1 cellular context compared by ENCODE assay signal in genomic region chr12:1576410-1577240, GRCh38.
TF ChIP-seq lines count a peak whose summit lies in the region.

No MANE protein-coding gene starts in this region.

TF ChIP-seq in K562, 482 proteins besides CTCF, POLR2A, EP300 and RAD21 (continued from another document and continues in another):
- TF ChIP-seq CBX5 (IDR thresholded peaks at IDR 0.05; ENCODE audit: borderline replicate concordance, low read depth) (no peak), ERF (CRISPR knock-in tag; IDR thresholded peaks at IDR 0.05) (no peak), NCOA6 (IDR thresholded peaks at IDR 0.05) (no peak), ZNF274 (IDR thresholded peaks at IDR 0.05; ENCODE audit: borderline replicate concordance, low read depth, low read length) (no peak), THRAP3 (IDR thresholded peaks at IDR 0.05; ENCODE audit: borderline replicate concordance) (no peak), ZKSCAN3 (CRISPR knock-in tag; IDR thresholded peaks at IDR 0.05) (no peak), SOX6 (IDR thresholded peaks at IDR 0.05) (peak; percentile 66; the same call in 1 of the 2 replicates), ASH1L (IDR thresholded peaks at IDR 0.05; ENCODE audit: borderline replicate concordance, low read depth, partially characterized antibody) (no peak), MTA2 (IDR thresholded peaks at IDR 0.05; ENCODE audit: low read depth) (0 out of 2 replicates have a peak, but pooled peaks have one; percentile 23), HSF4 (CRISPR knock-in tag; IDR thresholded peaks at IDR 0.05; ENCODE audit: borderline replicate concordance) (no peak), CREB3L1 (IDR thresholded peaks at IDR 0.05; ENCODE audit: borderline replicate concordance, low read depth) (no peak), SRF (CRISPR knock-in tag; IDR thresholded peaks at IDR 0.05) (no peak), SLC30A9 (CRISPR knock-in tag; IDR thresholded peaks at IDR 0.05) (no peak), E2F8 (IDR thresholded peaks at IDR 0.05; ENCODE audit: low read depth, partially characterized antibody) (no peak), HMBOX1 (IDR thresholded peaks at IDR 0.05) (no peak; the same call in 1 of the 2 replicates), BCOR (IDR thresholded peaks at IDR 0.05) (no peak), RBM22 (IDR thresholded peaks at IDR 0.05; ENCODE audit: low read depth, low read length, poor library complexity, severe bottlenecking) (no peak), ZNF175 (CRISPR knock-in tag; IDR thresholded peaks at IDR 0.05; ENCODE audit: low read depth) (no peak), PHB2 (IDR thresholded peaks at IDR 0.05; ENCODE audit: low read depth) (no peak), MBD1 (CRISPR knock-in tag; IDR thresholded peaks at IDR 0.05) (no peak), ZBTB7A (IDR thresholded peaks at IDR 0.05; ENCODE audit: borderline replicate concordance, control insufficient read depth, low read depth, low read length) (0 out of 2 replicates have a peak, but pooled peaks have one; percentile 29), MCM3 (IDR thresholded peaks at IDR 0.05) (no peak), KAT7 (CRISPR knock-in tag; IDR thresholded peaks at IDR 0.05; ENCODE audit: borderline replicate concordance) (no peak), KAT2B (IDR thresholded peaks at IDR 0.05; ENCODE audit: low read depth, low read length) (no peak), ZNF143 (CRISPR knock-in tag; IDR thresholded peaks at IDR 0.05) (no peak), UBTF (IDR thresholded peaks at IDR 0.05; ENCODE audit: borderline replicate concordance in 1 of 2, low read depth in 2 of 2, low read length in 2 of 2) (peak; percentile 39 to 64; a peak in 2 of 4 replicates), U2AF2 (optimal IDR thresholded peaks at IDR 0.05; ENCODE audit: low read depth, low read length) (no peak), NR3C1 (CRISPR knock-in tag; IDR thresholded peaks at IDR 0.05) (no peak), NFXL1 (CRISPR knock-in tag; IDR thresholded peaks at IDR 0.05) (no peak), LEF1 (IDR thresholded peaks at IDR 0.05) (no peak), ZNF316 (IDR thresholded peaks at IDR 0.05) (no peak), BRCA1 (IDR thresholded peaks at IDR 0.05) (no peak), BRCA1 (CRISPR knock-in tag; IDR thresholded peaks at IDR 0.05) (no peak), MCM2 (IDR thresholded peaks at IDR 0.05; ENCODE audit: low read depth) (no peak), ZNF174 (CRISPR knock-in tag; IDR thresholded peaks at IDR 0.05) (no peak), CCNT2 (IDR thresholded peaks at IDR 0.05; ENCODE audit: borderline replicate concordance, extremely low read depth, insufficient read length, low read depth, low read length) (no peak), ZNF133 (CRISPR knock-in tag; IDR thresholded peaks at IDR 0.05) (no peak), PKNOX1 (IDR thresholded peaks at IDR 0.05) (0 out of 2 replicates have a peak, but pooled peaks have one; percentile 31), SMARCA4 (IDR thresholded peaks at IDR 0.05) (peak; percentile 68), RCOR1 (IDR thresholded peaks at IDR 0.05; ENCODE audit: borderline replicate concordance in 1 of 2, low read depth in 2 of 2, low read length in 2 of 2) (peak in 1 of 2 experiments; percentile 88; a peak in 2 of 4 replicates), KDM1A (IDR thresholded peaks at IDR 0.05) (peak; percentile 8 to 30; a peak in 1 of 4 replicates), ZNF197 (CRISPR knock-in tag; IDR thresholded peaks at IDR 0.05; ENCODE audit: low read depth) (no peak), PRMT5 (CRISPR knock-in tag; IDR thresholded peaks at IDR 0.05) (no peak), CEBPB (tag; IDR thresholded peaks at IDR 0.05) (peak; percentile 80), ZNF436 (CRISPR knock-in tag; IDR thresholded peaks at IDR 0.05) (no peak), ZBTB11 (CRISPR knock-in tag; IDR thresholded peaks at IDR 0.05) (no peak)
- TF ChIP-seq, protein P1, sequence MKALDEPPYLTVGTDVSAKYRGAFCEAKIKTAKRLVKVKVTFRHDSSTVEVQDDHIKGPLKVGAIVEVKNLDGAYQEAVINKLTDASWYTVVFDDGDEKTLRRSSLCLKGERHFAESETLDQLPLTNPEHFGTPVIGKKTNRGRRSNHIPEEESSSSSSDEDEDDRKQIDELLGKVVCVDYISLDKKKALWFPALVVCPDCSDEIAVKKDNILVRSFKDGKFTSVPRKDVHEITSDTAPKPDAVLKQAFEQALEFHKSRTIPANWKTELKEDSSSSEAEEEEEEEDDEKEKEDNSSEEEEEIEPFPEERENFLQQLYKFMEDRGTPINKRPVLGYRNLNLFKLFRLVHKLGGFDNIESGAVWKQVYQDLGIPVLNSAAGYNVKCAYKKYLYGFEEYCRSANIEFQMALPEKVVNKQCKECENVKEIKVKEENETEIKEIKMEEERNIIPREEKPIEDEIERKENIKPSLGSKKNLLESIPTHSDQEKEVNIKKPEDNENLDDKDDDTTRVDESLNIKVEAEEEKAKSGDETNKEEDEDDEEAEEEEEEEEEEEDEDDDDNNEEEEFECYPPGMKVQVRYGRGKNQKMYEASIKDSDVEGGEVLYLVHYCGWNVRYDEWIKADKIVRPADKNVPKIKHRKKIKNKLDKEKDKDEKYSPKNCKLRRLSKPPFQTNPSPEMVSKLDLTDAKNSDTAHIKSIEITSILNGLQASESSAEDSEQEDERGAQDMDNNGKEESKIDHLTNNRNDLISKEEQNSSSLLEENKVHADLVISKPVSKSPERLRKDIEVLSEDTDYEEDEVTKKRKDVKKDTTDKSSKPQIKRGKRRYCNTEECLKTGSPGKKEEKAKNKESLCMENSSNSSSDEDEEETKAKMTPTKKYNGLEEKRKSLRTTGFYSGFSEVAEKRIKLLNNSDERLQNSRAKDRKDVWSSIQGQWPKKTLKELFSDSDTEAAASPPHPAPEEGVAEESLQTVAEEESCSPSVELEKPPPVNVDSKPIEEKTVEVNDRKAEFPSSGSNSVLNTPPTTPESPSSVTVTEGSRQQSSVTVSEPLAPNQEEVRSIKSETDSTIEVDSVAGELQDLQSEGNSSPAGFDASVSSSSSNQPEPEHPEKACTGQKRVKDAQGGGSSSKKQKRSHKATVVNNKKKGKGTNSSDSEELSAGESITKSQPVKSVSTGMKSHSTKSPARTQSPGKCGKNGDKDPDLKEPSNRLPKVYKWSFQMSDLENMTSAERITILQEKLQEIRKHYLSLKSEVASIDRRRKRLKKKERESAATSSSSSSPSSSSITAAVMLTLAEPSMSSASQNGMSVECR (CRISPR knock-in tag; IDR thresholded peaks at IDR 0.05) = no peak
- TF ChIP-seq, protein P2, sequence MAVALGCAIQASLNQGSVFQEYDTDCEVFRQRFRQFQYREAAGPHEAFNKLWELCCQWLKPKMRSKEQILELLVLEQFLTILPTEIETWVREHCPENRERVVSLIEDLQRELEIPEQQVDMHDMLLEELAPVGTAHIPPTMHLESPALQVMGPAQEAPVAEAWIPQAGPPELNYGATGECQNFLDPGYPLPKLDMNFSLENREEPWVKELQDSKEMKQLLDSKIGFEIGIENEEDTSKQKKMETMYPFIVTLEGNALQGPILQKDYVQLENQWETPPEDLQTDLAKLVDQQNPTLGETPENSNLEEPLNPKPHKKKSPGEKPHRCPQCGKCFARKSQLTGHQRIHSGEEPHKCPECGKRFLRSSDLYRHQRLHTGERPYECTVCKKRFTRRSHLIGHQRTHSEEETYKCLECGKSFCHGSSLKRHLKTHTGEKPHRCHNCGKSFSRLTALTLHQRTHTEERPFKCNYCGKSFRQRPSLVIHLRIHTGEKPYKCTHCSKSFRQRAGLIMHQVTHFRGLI (CRISPR knock-in tag; IDR thresholded peaks at IDR 0.05) = no peak
